Comparison of ENCODE assay signal across 21 cellular contexts in genomic region chr14:91964724-91965123, GRCh38.
"Had no signal": no experiment of that assay in that cellular context is flagged by ENCODE, and none has a peak within 500 bp of the region (broad histone marks: within the 10 kb centered on the region; RNA-seq: fewer than 3 reads in every experiment).

No MANE protein-coding gene starts in this region.

- H2AFZ ChIP-seq: hepatocyte had no signal

- H3K27ac ChIP-seq: cardiac muscle cell, epithelial cell of prostate had no signal

- H3K27me3 ChIP-seq: cardiac muscle cell, dorsolateral prefrontal cortex, hepatocyte had no signal

- FAIRE-seq: colon had no signal

- H3K4me2 ChIP-seq: hepatocyte had no signal

- H3K27me3 Mint-ChIP-seq: activated CD4-positive, alpha-beta T cell treated with anti-CD3 and anti-CD28 coated beads, Interleukin-2, amount 10 ng/mL, durations not matched to agents 24 days and 14 days; activated naive CD8-positive, alpha-beta T cell; type B pancreatic cell had no signal

- DNase-seq: activated CD4-positive, alpha-beta T cell treated with anti-CD3 and anti-CD28 coated beads, Interleukin-2, amount 10 ng/mL, durations not matched to agents 24 days and 14 days; activated CD8-positive, alpha-beta memory T cell treated with anti-CD3 and anti-CD28 coated beads for 24 hours; activated CD8-positive, alpha-beta memory T cell treated with anti-CD3 and anti-CD28 coated beads, Interleukin-2, amount 50 U/mL, for 48 hours; activated effector memory CD4-positive, alpha-beta T cell treated with anti-CD3 and anti-CD28 coated beads, Interleukin-2, amount 50 U/mL, for 16 hours; activated T-cell treated with anti-CD3 and anti-CD28 coated beads, Interleukin-2, amount 50 U/mL, for 48 hours; dorsolateral prefrontal cortex; endodermal cell; foreskin fibroblast; natural killer cell; posterior cingulate gyrus; stimulated activated CD4-positive, alpha-beta T cell treated with anti-CD3 and anti-CD28 coated beads, Interleukin-12 subunit alpha, Interleukin-12 subunit beta, amount 100 ng/mL, for 4 hours; stimulated activated CD4-positive, alpha-beta T cell treated with anti-CD3 and anti-CD28 coated beads, Interleukin-1b, Interleukin-23, amount 100 ng/mL, for 48 hours; stimulated activated CD8-positive, alpha-beta memory T cell treated with anti-CD3 and anti-CD28 coated beads, Interleukin-4, amount 100 ng/mL, for 48 hours; stimulated activated naive CD8-positive, alpha-beta T cell treated with anti-CD3 and anti-CD28 coated beads, Interleukin-15, Interleukin-2, amounts not matched to agents 100 U/mL and 50 U/mL, for 24 hours; T1000 had no signal

- ATAC-seq: natural killer cell; stimulated activated naive CD8-positive, alpha-beta T cell treated with anti-CD3 and anti-CD28 coated beads, Interleukin-15, Interleukin-2, amounts not matched to agents 100 U/mL and 50 U/mL, for 24 hours had no signal

- H3K27ac Mint-ChIP-seq: activated CD4-positive, alpha-beta T cell treated with anti-CD3 and anti-CD28 coated beads, Interleukin-2, amount 10 ng/mL, durations not matched to agents 24 days and 14 days; activated naive CD8-positive, alpha-beta T cell; endodermal cell; type B pancreatic cell had no signal

- H3K4me3 ChIP-seq: cardiac muscle cell, dorsolateral prefrontal cortex, hepatocyte had no signal

- H3K9me3 Mint-ChIP-seq: activated CD4-positive, alpha-beta T cell treated with anti-CD3 and anti-CD28 coated beads, Interleukin-2, amount 10 ng/mL, durations not matched to agents 24 days and 14 days; endodermal cell; natural killer cell; type B pancreatic cell had no signal

- H3K4me3 Mint-ChIP-seq: activated CD4-positive, alpha-beta T cell treated with anti-CD3 and anti-CD28 coated beads, Interleukin-2, amount 10 ng/mL, durations not matched to agents 24 days and 14 days; activated naive CD8-positive, alpha-beta T cell; endodermal cell; natural killer cell; type B pancreatic cell had no signal

- H3K79me2 ChIP-seq: hepatocyte had no signal
